9 cellular contexts compared by ENCODE assay signal in genomic region chr7:27097686-27098492, GRCh38. TPM values are rescaled to one million over a fixed set of nuclear protein-coding genes. Genes with fewer than 3 reads are reported as not detected.
DNase-seq lines count a peak whose midpoint lies in the region; ATAC-seq, FAIRE-seq and TF ChIP-seq lines count a peak whose summit lies in the region.
"Had no signal": no experiment of that assay in that cellular context is flagged by ENCODE, and none has a peak within 500 bp of the region (broad histone marks: within the 10 kb centered on the region; RNA-seq: fewer than 3 reads in every experiment).

No MANE protein-coding gene starts in this region.

- H3K9ac ChIP-seq in HUES6 (ENCODE audit: low read length) (peak overlapping the region; percentile 86), kidney (ENCODE audit: low read length in 2 of 2) (peak overlapping the region; percentile 44 to 96)

- peaks cover 29% of the 10 kb centered on the region for H3K4me1 Mint-ChIP-seq in activated naive CD8-positive, alpha-beta T cell (ENCODE audit: low read depth)
- peaks cover 36 to 62% of the 10 kb centered on the region in 2 donors for H3K4me1 Mint-ChIP-seq in stimulated activated naive B cell treated with anti-CD40 and anti-IgM and Interleukin-4, amounts not matched to agents 10 μg/mL and 1 μg/mL and 100 μg/mL, for 72 hours

- intact Hi-C loops in kidney (cut with DNase I) = no loop called here

- H3K27me3 ChIP-seq in HUES6 (ENCODE audit: control insufficient read depth, insufficient read depth, low read length) = peaks cover 100% of the 10 kb centered on the region

- H3K27ac Mint-ChIP-seq in activated naive CD8-positive, alpha-beta T cell = no peak overlapping the region
- H3K27ac Mint-ChIP-seq in stimulated activated naive B cell treated with anti-CD40 and anti-IgM and Interleukin-4, amounts not matched to agents 10 μg/mL and 1 μg/mL and 100 μg/mL, for 72 hours = peak overlapping the region; percentile 70
- H3K27ac Mint-ChIP-seq: H9 had no signal

- H3K9me3 Mint-ChIP-seq in activated naive CD8-positive, alpha-beta T cell (ENCODE audit: low read depth) = no peaks in the 10 kb centered on the region
- H3K9me3 Mint-ChIP-seq in stimulated activated naive B cell treated with anti-CD40 and anti-IgM and Interleukin-4, amounts not matched to agents 10 μg/mL and 1 μg/mL and 100 μg/mL, for 72 hours = no peaks in the 10 kb centered on the region

- TF ChIP-seq CTCF in kidney (IDR thresholded peaks at IDR 0.05; ENCODE audit: borderline replicate concordance, extremely low read depth, insufficient read depth) = no peak

- H3K9me3 ChIP-seq in HUES6 (ENCODE audit: control insufficient read depth, insufficient read depth, low read depth, low read length) (no peaks in the 10 kb centered on the region), kidney (ENCODE audit: control insufficient read depth in 1 of 2, low read length in 2 of 2) (no peaks in the 10 kb centered on the region)

- H3K4me3 ChIP-seq in HUES6 (ENCODE audit: low read depth, low read length) (peak overlapping the region; percentile 77), kidney (ENCODE audit: low read length in 2 of 2) (peak overlapping the region; percentile 66 to 81)

- H3K4me3 Mint-ChIP-seq in activated naive CD8-positive, alpha-beta T cell = peak overlapping the region; percentile 88
- peak overlapping the region; percentile 88 to 90 for H3K4me3 Mint-ChIP-seq in stimulated activated naive B cell treated with anti-CD40 and anti-IgM and Interleukin-4, amounts not matched to agents 10 μg/mL and 1 μg/mL and 100 μg/mL, for 72 hours

- H3K4me1 ChIP-seq in HUES6 (ENCODE audit: control insufficient read depth, insufficient read depth, low read length) (peaks cover 55% of the 10 kb centered on the region), kidney (ENCODE audit: control insufficient read depth in 1 of 2, insufficient read depth in 1 of 2, low read depth in 1 of 2, low read length in 2 of 2) (peaks cover 0 to 13% of the 10 kb centered on the region in 2 donors)

- no peak for ATAC-seq in stimulated activated naive B cell treated with anti-CD40 and anti-IgM and Interleukin-4, amounts not matched to agents 10 μg/mL and 1 μg/mL and 100 μg/mL, for 72 hours (replicated peaks)
- ATAC-seq in HG03342 (IDR thresholded peaks at IDR 0.05; ENCODE audit: unreplicated experiment) = no peak

- H3K36me3 Mint-ChIP-seq in activated naive CD8-positive, alpha-beta T cell = peaks cover 3% of the 10 kb centered on the region
- H3K36me3 Mint-ChIP-seq in stimulated activated naive B cell treated with anti-CD40 and anti-IgM and Interleukin-4, amounts not matched to agents 10 μg/mL and 1 μg/mL and 100 μg/mL, for 72 hours = peaks cover 10 to 33% of the 10 kb centered on the region in 2 donors

- peaks cover 53% of the 10 kb centered on the region for H3K27me3 Mint-ChIP-seq in activated naive CD8-positive, alpha-beta T cell
- peaks cover 79 to 93% of the 10 kb centered on the region in 2 donors for H3K27me3 Mint-ChIP-seq in stimulated activated naive B cell treated with anti-CD40 and anti-IgM and Interleukin-4, amounts not matched to agents 10 μg/mL and 1 μg/mL and 100 μg/mL, for 72 hours

- H3K27ac ChIP-seq in HUES6 (ENCODE audit: low read depth, low read length) (no peak overlapping the region), kidney (ENCODE audit: low read depth in 2 of 2, low read length in 2 of 2) (peak overlapping the region; percentile 93 to 95)

- FAIRE-seq in kidney (lab: Jason Lieb, UNC) = no peak

- H3K36me3 ChIP-seq in HUES6 (ENCODE audit: control insufficient read depth, insufficient read depth, low read length) = no peaks in the 10 kb centered on the region
- no peaks in the 10 kb centered on the region for H3K36me3 ChIP-seq in kidney (ENCODE audit: control insufficient read depth in 1 of 2, insufficient read depth in 2 of 2, low read length in 2 of 2)

- DNase-seq in kidney = no peak
- DNase-seq in stimulated activated naive B cell treated with anti-CD40 and anti-IgM and Interleukin-4, amounts not matched to agents 10 μg/mL and 1 μg/mL and 100 μg/mL, for 72 hours = no peak
- DNase-seq in NCI-H2227 treated with DMSO at 0.1 percent for 48 hours (lab: John Stamatoyannopoulos, UW) = no peak
- DNase-seq in NCI-H2196 (lab: John Stamatoyannopoulos, UW; ENCODE audit: unreplicated experiment) = no peak
- DNase-seq: H9, NCI-H774 had no signal

RNA-seq across cellular contexts. Expression of gene HOXA1, which starts 2.1 kb away (rescaled TPM):
- total RNA-seq in kidney = 2.4 TPM
- polyA plus RNA-seq in kidney (ENCODE audit: insufficient read depth, low read depth, low replicate concordance) = 1.1 TPM
- total RNA-seq: H9 had no signal

RNA-seq across cellular contexts. Expression of gene HOXA2, which starts 4.6 kb away (rescaled TPM):
- 2.9 TPM for total RNA-seq in kidney
- polyA plus RNA-seq in kidney (ENCODE audit: insufficient read depth, low read depth, low replicate concordance) = 1.3 TPM
- total RNA-seq: H9 had no signal

RNA-seq across cellular contexts. Expression of gene HOXA4, which starts 32.7 kb away (rescaled TPM):
- total RNA-seq in kidney = 11.2 TPM
- 13.0 TPM for polyA plus RNA-seq in kidney (ENCODE audit: insufficient read depth, low read depth, low replicate concordance)
- total RNA-seq: H9 had no signal

RNA-seq across cellular contexts. Expression of gene HOXA5, which starts 45.6 kb away (rescaled TPM):
- total RNA-seq in kidney = 38.0 TPM
- polyA plus RNA-seq in kidney (ENCODE audit: insufficient read depth, low read depth, low replicate concordance) = 19.4 TPM
- total RNA-seq: H9 had no signal

RNA-seq across cellular contexts. Expression of gene HOXA6, which starts 49.7 kb away (rescaled TPM):
- 22.0 TPM for total RNA-seq in kidney
- 1.1 TPM for polyA plus RNA-seq in kidney (ENCODE audit: insufficient read depth, low read depth, low replicate concordance)
- total RNA-seq: H9 had no signal
